Comparison of ENCODE assay signal across 8 cellular contexts in genomic region chr1:155134858-155135415, GRCh38. TPM values are rescaled to one million over a fixed set of nuclear protein-coding genes. Genes with fewer than 3 reads are reported as not detected.
DNase-seq lines count a peak whose midpoint lies in the region; ATAC-seq lines count a peak whose summit lies in the region.

No MANE protein-coding gene starts in this region.

- in situ Hi-C loops in KBM-7 (cut with MboI; ENCODE audit: low pct_unique_long_range_greater_than_20kb, low sequenced_read_pairs): no loop called here

- ATAC-seq in left ventricle myocardium superior (peak; percentile 65), HG03565 (IDR thresholded peaks at IDR 0.05; ENCODE audit: unreplicated experiment) (no peak), GM21423 (IDR thresholded peaks at IDR 0.05; ENCODE audit: unreplicated experiment) (no peak)

- peak; percentile 94 for DNase-seq in EH (ENCODE audit: low read depth)
- peak; percentile 81 for DNase-seq in KBM-7
- peak; percentile 60 for DNase-seq in SK-N-DZ (ENCODE audit: low spot score)
- DNase-seq in amniotic stem cell (lab: John Stamatoyannopoulos, UW): peak; percentile 94
- peak; percentile 86 for DNase-seq in left ventricle myocardium superior
- DNase-seq in posterior vena cava (ENCODE audit: low spot score): peak; percentile 97

- intact Hi-C loops in left ventricle myocardium superior (cut with micrococcal nuclease): no loop called here
- intact Hi-C loops in posterior vena cava (cut with DNase I): no loop called here

RNA-seq across cellular contexts. Expression of gene SLC50A1, which starts 0.7 kb away (rescaled TPM):
- 37.2 and 42.8 TPM in 2 replicates for polyA plus RNA-seq in SK-N-DZ (2014; cell fraction: cytosol; rRNA removed)
- polyA plus RNA-seq in SK-N-DZ (2014; cell fraction: nucleus; rRNA removed): 18.7 and 19.9 TPM in 2 replicates
- total RNA-seq in left ventricle myocardium superior: 8.8 TPM
- 10 to 100 TPM; 24.5 TPM for total RNA-seq in posterior vena cava

RNA-seq across cellular contexts. Expression of gene DPM3, which starts 5.4 kb away (rescaled TPM):
- 102 and 118 TPM in 2 replicates for polyA plus RNA-seq in SK-N-DZ (2014; cell fraction: cytosol; rRNA removed)
- 110 and 199 TPM in 2 replicates for polyA plus RNA-seq in SK-N-DZ (2014; cell fraction: nucleus; rRNA removed)
- 52.4 TPM for total RNA-seq in left ventricle myocardium superior
- 10 to 100 TPM; 53.1 to 75.2 TPM for total RNA-seq in posterior vena cava

RNA-seq across cellular contexts. Expression of gene EFNA1, which starts 7.3 kb away (rescaled TPM):
- 3.2 and 3.8 TPM in 2 replicates for polyA plus RNA-seq in SK-N-DZ (2014; cell fraction: cytosol; rRNA removed)
- 3.3 and 4.0 TPM in 2 replicates for polyA plus RNA-seq in SK-N-DZ (2014; cell fraction: nucleus; rRNA removed)
- total RNA-seq in left ventricle myocardium superior (51.0 TPM), posterior vena cava (10 to 100 TPM; 12.6 to 13.2 TPM)

RNA-seq across cellular contexts. Expression of gene KRTCAP2, which starts 38.2 kb away (rescaled TPM):
- 134 and 157 TPM in 2 replicates for polyA plus RNA-seq in SK-N-DZ (2014; cell fraction: cytosol; rRNA removed)
- polyA plus RNA-seq in SK-N-DZ (2014; cell fraction: nucleus; rRNA removed): 147 and 176 TPM in 2 replicates
- total RNA-seq in left ventricle myocardium superior: 134 TPM
- total RNA-seq in posterior vena cava: 100 to 1,000 TPM; 145 to 146 TPM

RNA-seq across cellular contexts. Expression of gene TRIM46, which starts 38.7 kb away (rescaled TPM):
- polyA plus RNA-seq in SK-N-DZ (2014; cell fraction: cytosol; rRNA removed): 14.8 and 16.9 TPM in 2 replicates
- 40.2 and 65.8 TPM in 2 replicates for polyA plus RNA-seq in SK-N-DZ (2014; cell fraction: nucleus; rRNA removed)
- total RNA-seq in left ventricle myocardium superior: 0.22 TPM
- total RNA-seq in posterior vena cava: 1 to 10 TPM; 1.3 to 2.1 TPM
